Comparison of ENCODE assay signal across 1 cellular context in the genomic region with DNA sequence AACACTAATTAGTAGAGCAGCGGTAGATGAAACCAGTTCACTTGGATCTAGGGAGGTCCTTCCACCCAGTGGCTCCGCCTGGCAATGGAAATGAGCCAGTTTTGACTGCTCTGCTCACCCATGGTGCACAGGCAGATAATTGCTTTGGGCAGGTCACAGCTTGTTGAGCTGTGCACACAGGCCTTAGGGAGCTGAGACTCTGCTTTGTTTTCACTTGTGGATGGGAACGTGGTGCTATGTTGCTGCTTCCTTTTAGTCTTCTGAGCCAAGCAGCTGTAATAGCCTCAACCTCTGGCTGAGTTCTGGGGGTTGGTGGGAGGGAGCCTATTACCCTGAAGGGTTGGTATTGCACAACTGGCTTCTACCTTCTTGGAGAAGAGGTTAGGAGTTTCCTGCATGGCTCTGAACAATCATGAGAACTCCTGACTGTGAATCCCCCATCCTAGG.
A peak's percentile ranks its signal among the peaks of the same experiment; 100 is the strongest.
TF ChIP-seq lines count a peak whose summit lies in the region.

No MANE protein-coding gene starts in this region.

TF ChIP-seq in HEK293, 187 proteins besides CTCF, POLR2A, EP300 and RAD21 (continued from another document and continues in another):
- TF ChIP-seq ZNF169 (tag by site-specific recombination; IDR thresholded peaks at IDR 0.05) (no peak), ZNF558 (tag by site-specific recombination; IDR thresholded peaks at IDR 0.05) (peak; percentile 76; the same call in 1 of the 2 replicates), SP3 (tag by site-specific recombination; IDR thresholded peaks at IDR 0.05) (no peak), ZNF266 (tag by site-specific recombination; IDR thresholded peaks at IDR 0.05; ENCODE audit: low read depth) (no peak), ZEB2 (tag by site-specific recombination; IDR thresholded peaks at IDR 0.05) (peak; percentile 88), ZNF571 (tag by site-specific recombination; IDR thresholded peaks at IDR 0.05) (no peak), ZNF335 (tag by site-specific recombination; conservative IDR thresholded peaks at IDR 0.05) (0 out of 2 replicates have a peak, but pooled peaks have one; percentile 27), GLI2 (tag by site-specific recombination; IDR thresholded peaks at IDR 0.05; ENCODE audit: borderline replicate concordance, low read depth) (no peak), ZNF292 (tag by site-specific recombination; IDR thresholded peaks at IDR 0.05; ENCODE audit: borderline replicate concordance, low read depth) (no peak), SP2 (tag by site-specific recombination; IDR thresholded peaks at IDR 0.05) (0 out of 2 replicates have a peak, but pooled peaks have one; percentile 15), ZNF529 (tag by site-specific recombination; IDR thresholded peaks at IDR 0.05; ENCODE audit: insufficient replicate concordance) (no peak), EGR2 (tag by site-specific recombination; IDR thresholded peaks at IDR 0.05; ENCODE audit: low read depth) (no peak), ZNF423 (tag by site-specific recombination; IDR thresholded peaks at IDR 0.05) (peak; percentile 57; the same call in 1 of the 2 replicates), ZNF48 (tag by site-specific recombination; IDR thresholded peaks at IDR 0.05) (no peak), GLIS1 (tag by site-specific recombination; IDR thresholded peaks at IDR 0.05) (peak; percentile 88), HOXD13 (CRISPR knock-in tag; IDR thresholded peaks at IDR 0.05; ENCODE audit: borderline replicate concordance) (no peak), ZNF433 (tag by site-specific recombination; IDR thresholded peaks at IDR 0.05; ENCODE audit: low read depth) (no peak), HOXA7 (CRISPR knock-in tag; IDR thresholded peaks at IDR 0.05; ENCODE audit: borderline replicate concordance) (no peak), GLIS2 (tag by site-specific recombination; IDR thresholded peaks at IDR 0.05) (no peak; the same call in 1 of the 2 replicates), ZNF621 (tag by site-specific recombination; IDR thresholded peaks at IDR 0.05) (no peak), ZNF610 (tag by site-specific recombination; IDR thresholded peaks at IDR 0.05; ENCODE audit: borderline replicate concordance) (peak; percentile 81; the same call in 1 of the 2 replicates), ZNF23 (tag by site-specific recombination; IDR thresholded peaks at IDR 0.05; ENCODE audit: borderline replicate concordance) (no peak), ZNF133 (tag by site-specific recombination; IDR thresholded peaks at IDR 0.05) (no peak), ZNF37A (tag by site-specific recombination; IDR thresholded peaks at IDR 0.05) (no peak), SCRT2 (tag by site-specific recombination; IDR thresholded peaks at IDR 0.05) (peak; percentile 99), ZNF114 (tag by site-specific recombination; IDR thresholded peaks at IDR 0.05) (no peak), ZNF776 (tag by site-specific recombination; IDR thresholded peaks at IDR 0.05; ENCODE audit: borderline replicate concordance) (no peak), ZNF138 (tag by site-specific recombination; IDR thresholded peaks at IDR 0.05; ENCODE audit: borderline replicate concordance) (no peak), ZNF626 (tag by site-specific recombination; IDR thresholded peaks at IDR 0.05) (no peak), ZNF2 (tag by site-specific recombination; IDR thresholded peaks at IDR 0.05) (peak; percentile 87), ZNF426 (tag by site-specific recombination; IDR thresholded peaks at IDR 0.05) (no peak), ZNF155 (tag by site-specific recombination; IDR thresholded peaks at IDR 0.05) (no peak), ZNF544 (tag by site-specific recombination; IDR thresholded peaks at IDR 0.05) (no peak), GLI4 (tag by site-specific recombination; IDR thresholded peaks at IDR 0.05) (no peak), MZF1 (tag by site-specific recombination; IDR thresholded peaks at IDR 0.05; ENCODE audit: borderline replicate concordance) (peak; percentile 92)
- TF ChIP-seq, protein P1, sequence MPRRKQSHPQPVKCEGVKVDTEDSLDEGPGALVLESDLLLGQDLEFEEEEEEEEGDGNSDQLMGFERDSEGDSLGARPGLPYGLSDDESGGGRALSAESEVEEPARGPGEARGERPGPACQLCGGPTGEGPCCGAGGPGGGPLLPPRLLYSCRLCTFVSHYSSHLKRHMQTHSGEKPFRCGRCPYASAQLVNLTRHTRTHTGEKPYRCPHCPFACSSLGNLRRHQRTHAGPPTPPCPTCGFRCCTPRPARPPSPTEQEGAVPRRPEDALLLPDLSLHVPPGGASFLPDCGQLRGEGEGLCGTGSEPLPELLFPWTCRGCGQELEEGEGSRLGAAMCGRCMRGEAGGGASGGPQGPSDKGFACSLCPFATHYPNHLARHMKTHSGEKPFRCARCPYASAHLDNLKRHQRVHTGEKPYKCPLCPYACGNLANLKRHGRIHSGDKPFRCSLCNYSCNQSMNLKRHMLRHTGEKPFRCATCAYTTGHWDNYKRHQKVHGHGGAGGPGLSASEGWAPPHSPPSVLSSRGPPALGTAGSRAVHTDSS (tag by site-specific recombination; IDR thresholded peaks at IDR 0.05), result no peak
- TF ChIP-seq, protein P2, sequence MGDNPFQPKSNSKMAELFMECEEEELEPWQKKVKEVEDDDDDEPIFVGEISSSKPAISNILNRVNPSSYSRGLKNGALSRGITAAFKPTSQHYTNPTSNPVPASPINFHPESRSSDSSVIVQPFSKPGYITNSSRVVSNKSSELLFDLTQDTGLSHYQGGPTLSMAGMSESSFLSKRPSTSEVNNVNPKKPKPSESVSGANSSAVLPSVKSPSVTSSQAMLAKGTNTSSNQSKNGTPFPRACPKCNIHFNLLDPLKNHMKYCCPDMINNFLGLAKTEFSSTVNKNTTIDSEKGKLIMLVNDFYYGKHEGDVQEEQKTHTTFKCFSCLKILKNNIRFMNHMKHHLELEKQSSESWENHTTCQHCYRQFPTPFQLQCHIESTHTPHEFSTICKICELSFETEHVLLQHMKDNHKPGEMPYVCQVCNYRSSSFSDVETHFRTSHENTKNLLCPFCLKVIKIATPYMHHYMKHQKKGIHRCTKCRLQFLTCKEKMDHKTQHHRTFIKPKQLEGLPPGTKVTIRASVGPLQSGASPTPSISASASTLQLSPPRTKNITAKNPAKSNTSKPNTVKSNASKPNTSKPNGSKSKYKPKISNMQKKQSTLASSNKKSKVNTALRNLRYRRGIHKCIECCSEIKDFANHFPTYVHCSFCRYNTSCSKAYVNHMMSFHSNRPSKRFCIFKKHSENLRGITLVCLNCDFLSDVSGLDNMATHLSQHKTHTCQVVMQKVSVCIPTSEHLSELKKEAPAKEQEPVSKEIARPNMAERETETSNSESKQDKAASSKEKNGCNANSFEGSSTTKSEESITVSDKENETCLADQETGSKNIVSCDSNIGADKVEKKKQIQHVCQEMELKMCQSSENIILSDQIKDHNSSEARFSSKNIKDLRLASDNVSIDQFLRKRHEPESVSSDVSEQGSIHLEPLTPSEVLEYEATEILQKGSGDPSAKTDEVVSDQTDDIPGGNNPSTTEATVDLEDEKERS (tag by site-specific recombination; IDR thresholded peaks at IDR 0.05), result no peak
- TF ChIP-seq, protein P3, sequence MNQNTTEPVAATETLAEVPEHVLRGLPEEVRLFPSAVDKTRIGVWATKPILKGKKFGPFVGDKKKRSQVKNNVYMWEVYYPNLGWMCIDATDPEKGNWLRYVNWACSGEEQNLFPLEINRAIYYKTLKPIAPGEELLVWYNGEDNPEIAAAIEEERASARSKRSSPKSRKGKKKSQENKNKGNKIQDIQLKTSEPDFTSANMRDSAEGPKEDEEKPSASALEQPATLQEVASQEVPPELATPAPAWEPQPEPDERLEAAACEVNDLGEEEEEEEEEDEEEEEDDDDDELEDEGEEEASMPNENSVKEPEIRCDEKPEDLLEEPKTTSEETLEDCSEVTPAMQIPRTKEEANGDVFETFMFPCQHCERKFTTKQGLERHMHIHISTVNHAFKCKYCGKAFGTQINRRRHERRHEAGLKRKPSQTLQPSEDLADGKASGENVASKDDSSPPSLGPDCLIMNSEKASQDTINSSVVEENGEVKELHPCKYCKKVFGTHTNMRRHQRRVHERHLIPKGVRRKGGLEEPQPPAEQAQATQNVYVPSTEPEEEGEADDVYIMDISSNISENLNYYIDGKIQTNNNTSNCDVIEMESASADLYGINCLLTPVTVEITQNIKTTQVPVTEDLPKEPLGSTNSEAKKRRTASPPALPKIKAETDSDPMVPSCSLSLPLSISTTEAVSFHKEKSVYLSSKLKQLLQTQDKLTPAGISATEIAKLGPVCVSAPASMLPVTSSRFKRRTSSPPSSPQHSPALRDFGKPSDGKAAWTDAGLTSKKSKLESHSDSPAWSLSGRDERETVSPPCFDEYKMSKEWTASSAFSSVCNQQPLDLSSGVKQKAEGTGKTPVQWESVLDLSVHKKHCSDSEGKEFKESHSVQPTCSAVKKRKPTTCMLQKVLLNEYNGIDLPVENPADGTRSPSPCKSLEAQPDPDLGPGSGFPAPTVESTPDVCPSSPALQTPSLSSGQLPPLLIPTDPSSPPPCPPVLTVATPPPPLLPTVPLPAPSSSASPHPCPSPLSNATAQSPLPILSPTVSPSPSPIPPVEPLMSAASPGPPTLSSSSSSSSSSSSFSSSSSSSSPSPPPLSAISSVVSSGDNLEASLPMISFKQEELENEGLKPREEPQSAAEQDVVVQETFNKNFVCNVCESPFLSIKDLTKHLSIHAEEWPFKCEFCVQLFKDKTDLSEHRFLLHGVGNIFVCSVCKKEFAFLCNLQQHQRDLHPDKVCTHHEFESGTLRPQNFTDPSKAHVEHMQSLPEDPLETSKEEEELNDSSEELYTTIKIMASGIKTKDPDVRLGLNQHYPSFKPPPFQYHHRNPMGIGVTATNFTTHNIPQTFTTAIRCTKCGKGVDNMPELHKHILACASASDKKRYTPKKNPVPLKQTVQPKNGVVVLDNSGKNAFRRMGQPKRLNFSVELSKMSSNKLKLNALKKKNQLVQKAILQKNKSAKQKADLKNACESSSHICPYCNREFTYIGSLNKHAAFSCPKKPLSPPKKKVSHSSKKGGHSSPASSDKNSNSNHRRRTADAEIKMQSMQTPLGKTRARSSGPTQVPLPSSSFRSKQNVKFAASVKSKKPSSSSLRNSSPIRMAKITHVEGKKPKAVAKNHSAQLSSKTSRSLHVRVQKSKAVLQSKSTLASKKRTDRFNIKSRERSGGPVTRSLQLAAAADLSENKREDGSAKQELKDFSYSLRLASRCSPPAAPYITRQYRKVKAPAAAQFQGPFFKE (tag by site-specific recombination; IDR thresholded peaks at IDR 0.05; ENCODE audit: borderline replicate concordance), result no peak
- TF ChIP-seq, protein P4, sequence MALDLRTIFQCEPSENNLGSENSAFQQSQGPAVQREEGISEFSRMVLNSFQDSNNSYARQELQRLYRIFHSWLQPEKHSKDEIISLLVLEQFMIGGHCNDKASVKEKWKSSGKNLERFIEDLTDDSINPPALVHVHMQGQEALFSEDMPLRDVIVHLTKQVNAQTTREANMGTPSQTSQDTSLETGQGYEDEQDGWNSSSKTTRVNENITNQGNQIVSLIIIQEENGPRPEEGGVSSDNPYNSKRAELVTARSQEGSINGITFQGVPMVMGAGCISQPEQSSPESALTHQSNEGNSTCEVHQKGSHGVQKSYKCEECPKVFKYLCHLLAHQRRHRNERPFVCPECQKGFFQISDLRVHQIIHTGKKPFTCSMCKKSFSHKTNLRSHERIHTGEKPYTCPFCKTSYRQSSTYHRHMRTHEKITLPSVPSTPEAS (tag by site-specific recombination; IDR thresholded peaks at IDR 0.05), result no peak
- TF ChIP-seq, protein P5, sequence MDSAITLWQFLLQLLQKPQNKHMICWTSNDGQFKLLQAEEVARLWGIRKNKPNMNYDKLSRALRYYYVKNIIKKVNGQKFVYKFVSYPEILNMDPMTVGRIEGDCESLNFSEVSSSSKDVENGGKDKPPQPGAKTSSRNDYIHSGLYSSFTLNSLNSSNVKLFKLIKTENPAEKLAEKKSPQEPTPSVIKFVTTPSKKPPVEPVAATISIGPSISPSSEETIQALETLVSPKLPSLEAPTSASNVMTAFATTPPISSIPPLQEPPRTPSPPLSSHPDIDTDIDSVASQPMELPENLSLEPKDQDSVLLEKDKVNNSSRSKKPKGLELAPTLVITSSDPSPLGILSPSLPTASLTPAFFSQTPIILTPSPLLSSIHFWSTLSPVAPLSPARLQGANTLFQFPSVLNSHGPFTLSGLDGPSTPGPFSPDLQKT (IDR thresholded peaks at IDR 0.05; ENCODE audit: borderline replicate concordance, low read depth, low read length), result no peak
- TF ChIP-seq, protein P6, sequence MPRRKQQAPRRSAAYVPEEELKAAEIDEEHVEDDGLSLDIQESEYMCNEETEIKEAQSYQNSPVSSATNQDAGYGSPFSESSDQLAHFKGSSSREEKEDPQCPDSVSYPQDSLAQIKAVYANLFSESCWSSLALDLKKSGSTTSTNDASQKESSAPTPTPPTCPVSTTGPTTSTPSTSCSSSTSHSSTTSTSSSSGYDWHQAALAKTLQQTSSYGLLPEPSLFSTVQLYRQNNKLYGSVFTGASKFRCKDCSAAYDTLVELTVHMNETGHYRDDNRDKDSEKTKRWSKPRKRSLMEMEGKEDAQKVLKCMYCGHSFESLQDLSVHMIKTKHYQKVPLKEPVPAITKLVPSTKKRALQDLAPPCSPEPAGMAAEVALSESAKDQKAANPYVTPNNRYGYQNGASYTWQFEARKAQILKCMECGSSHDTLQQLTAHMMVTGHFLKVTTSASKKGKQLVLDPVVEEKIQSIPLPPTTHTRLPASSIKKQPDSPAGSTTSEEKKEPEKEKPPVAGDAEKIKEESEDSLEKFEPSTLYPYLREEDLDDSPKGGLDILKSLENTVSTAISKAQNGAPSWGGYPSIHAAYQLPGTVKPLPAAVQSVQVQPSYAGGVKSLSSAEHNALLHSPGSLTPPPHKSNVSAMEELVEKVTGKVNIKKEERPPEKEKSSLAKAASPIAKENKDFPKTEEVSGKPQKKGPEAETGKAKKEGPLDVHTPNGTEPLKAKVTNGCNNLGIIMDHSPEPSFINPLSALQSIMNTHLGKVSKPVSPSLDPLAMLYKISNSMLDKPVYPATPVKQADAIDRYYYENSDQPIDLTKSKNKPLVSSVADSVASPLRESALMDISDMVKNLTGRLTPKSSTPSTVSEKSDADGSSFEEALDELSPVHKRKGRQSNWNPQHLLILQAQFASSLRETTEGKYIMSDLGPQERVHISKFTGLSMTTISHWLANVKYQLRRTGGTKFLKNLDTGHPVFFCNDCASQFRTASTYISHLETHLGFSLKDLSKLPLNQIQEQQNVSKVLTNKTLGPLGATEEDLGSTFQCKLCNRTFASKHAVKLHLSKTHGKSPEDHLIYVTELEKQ (tag by site-specific recombination; IDR thresholded peaks at IDR 0.05; ENCODE audit: borderline replicate concordance), result peak; percentile 54; the same call in 1 of the 2 replicates
- TF ChIP-seq, protein P7, sequence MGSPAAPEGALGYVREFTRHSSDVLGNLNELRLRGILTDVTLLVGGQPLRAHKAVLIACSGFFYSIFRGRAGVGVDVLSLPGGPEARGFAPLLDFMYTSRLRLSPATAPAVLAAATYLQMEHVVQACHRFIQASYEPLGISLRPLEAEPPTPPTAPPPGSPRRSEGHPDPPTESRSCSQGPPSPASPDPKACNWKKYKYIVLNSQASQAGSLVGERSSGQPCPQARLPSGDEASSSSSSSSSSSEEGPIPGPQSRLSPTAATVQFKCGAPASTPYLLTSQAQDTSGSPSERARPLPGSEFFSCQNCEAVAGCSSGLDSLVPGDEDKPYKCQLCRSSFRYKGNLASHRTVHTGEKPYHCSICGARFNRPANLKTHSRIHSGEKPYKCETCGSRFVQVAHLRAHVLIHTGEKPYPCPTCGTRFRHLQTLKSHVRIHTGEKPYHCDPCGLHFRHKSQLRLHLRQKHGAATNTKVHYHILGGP (tag by site-specific recombination; IDR thresholded peaks at IDR 0.05), result no peak
